ENCODE assay signal across 17 cellular contexts in genomic region chr17:78658281-78658785, GRCh38.
DNase-seq lines count a peak whose midpoint lies in the region; ATAC-seq and TF ChIP-seq lines count a peak whose summit lies in the region.
"Had no signal": no experiment of that assay in that cellular context is flagged by ENCODE, and none has a peak within 500 bp of the region (broad histone marks: within the 10 kb centered on the region; RNA-seq: fewer than 3 reads in every experiment).

No MANE protein-coding gene starts in this region.

- ATAC-seq in GM21526 (IDR thresholded peaks at IDR 0.05; ENCODE audit: low FRiP score, unreplicated experiment) (no peak), upper lobe of left lung (ENCODE audit: low FRiP score in 2 of 2) (no peak)

- intact Hi-C loops in posterior vena cava (cut with DNase I) = no loop called here

- no peaks in the 10 kb centered on the region for H3K4me1 ChIP-seq in upper lobe of left lung
- H3K4me1 ChIP-seq: neural progenitor cell, transverse colon had no signal

- H3K9me3 ChIP-seq in upper lobe of left lung = no peaks in the 10 kb centered on the region
- H3K9me3 ChIP-seq: transverse colon had no signal

- no peak for TF ChIP-seq EP300 in upper lobe of left lung (IDR thresholded peaks at IDR 0.05)

- no peak overlapping the region for H3K4me3 ChIP-seq in upper lobe of left lung
- H3K4me3 ChIP-seq: neural progenitor cell, transverse colon had no signal

- TF ChIP-seq CTCF in upper lobe of left lung (IDR thresholded peaks at IDR 0.05) = no peak

- H3K36me3 ChIP-seq in upper lobe of left lung = no peaks in the 10 kb centered on the region
- H3K36me3 ChIP-seq: neural progenitor cell, transverse colon had no signal

- no peak overlapping the region for H3K27ac ChIP-seq in upper lobe of left lung
- H3K27ac ChIP-seq: neural progenitor cell, transverse colon had no signal

- no peaks in the 10 kb centered on the region for H3K27me3 ChIP-seq in upper lobe of left lung
- H3K27me3 ChIP-seq: neural progenitor cell, transverse colon had no signal

- 90 to 92% methylated on average over 16 to 18 of the region's 18 CpGs for WGBS in upper lobe of left lung, 2 donors

- no peak for TF ChIP-seq POLR2A in upper lobe of left lung (IDR thresholded peaks at IDR 0.05)

- peak; percentile 70 for DNase-seq in AG20443 (ENCODE audit: low spot score)
- DNase-seq in M059J (ENCODE audit: low read depth) = peak; percentile 50
- peak; percentile 18 for DNase-seq in dermis blood vessel endothelial cell
- peak; percentile 63 for DNase-seq in posterior vena cava (ENCODE audit: low spot score)
- no peak for DNase-seq in upper lobe of left lung
- no peak for DNase-seq in NCI-H524 (lab: John Stamatoyannopoulos, UW)
- no peak for DNase-seq in activated naive CD4-positive, alpha-beta T cell (lab: John Stamatoyannopoulos, UW)
- DNase-seq: ACHN; CD8-positive, alpha-beta memory T cell; DND-41; Karpas-422; mesendoderm; OCI-M1; stimulated activated naive CD4-positive, alpha-beta T cell; transverse colon had no signal

Comparison
In these comparisons a context has a peak if more than half of its experiments do, and no peak if none do; other contexts are left out.
1. DNase-seq: peak in AG20443 (single experiment), M059J (single experiment), dermis blood vessel endothelial cell (single experiment) and posterior vena cava (single experiment); none in upper lobe of left lung (0 of 2), NCI-H524 (0 of 2) and activated naive CD4-positive, alpha-beta T cell (0 of 4).